In genomic region chr6:85464260-85464644, GRCh38 we compare ENCODE assay signal across 1 cellular context.
TF ChIP-seq lines count a peak whose summit lies in the region.

No MANE protein-coding gene starts in this region.

TF ChIP-seq in SK-N-SH, 30 proteins besides CTCF, POLR2A, EP300 and RAD21 (continued from another document):
- TF ChIP-seq ZBTB33 (IDR thresholded peaks at IDR 0.05; ENCODE audit: borderline replicate concordance, low read depth) (peak; percentile 81), SIN3A (IDR thresholded peaks at IDR 0.05; ENCODE audit: borderline replicate concordance, low read depth, low read length) (peak; percentile 63; the same call in 1 of the 2 replicates), GATA2 (CRISPR knock-in tag; IDR thresholded peaks at IDR 0.05) (no peak), MXI1 (IDR thresholded peaks at IDR 0.05; ENCODE audit: low read depth, low read length) (no peak), TCF12 (IDR thresholded peaks at IDR 0.05) (peak; percentile 97), NFIC (IDR thresholded peaks at IDR 0.05; ENCODE audit: borderline replicate concordance) (peak; percentile 93), YY1 (IDR thresholded peaks at IDR 0.05; ENCODE audit: low read depth) (no peak)
TF ChIP-seq in SK-N-SH: peak in this region for 15.
